ENCODE assay signal across 8 cellular contexts in the genomic region with DNA sequence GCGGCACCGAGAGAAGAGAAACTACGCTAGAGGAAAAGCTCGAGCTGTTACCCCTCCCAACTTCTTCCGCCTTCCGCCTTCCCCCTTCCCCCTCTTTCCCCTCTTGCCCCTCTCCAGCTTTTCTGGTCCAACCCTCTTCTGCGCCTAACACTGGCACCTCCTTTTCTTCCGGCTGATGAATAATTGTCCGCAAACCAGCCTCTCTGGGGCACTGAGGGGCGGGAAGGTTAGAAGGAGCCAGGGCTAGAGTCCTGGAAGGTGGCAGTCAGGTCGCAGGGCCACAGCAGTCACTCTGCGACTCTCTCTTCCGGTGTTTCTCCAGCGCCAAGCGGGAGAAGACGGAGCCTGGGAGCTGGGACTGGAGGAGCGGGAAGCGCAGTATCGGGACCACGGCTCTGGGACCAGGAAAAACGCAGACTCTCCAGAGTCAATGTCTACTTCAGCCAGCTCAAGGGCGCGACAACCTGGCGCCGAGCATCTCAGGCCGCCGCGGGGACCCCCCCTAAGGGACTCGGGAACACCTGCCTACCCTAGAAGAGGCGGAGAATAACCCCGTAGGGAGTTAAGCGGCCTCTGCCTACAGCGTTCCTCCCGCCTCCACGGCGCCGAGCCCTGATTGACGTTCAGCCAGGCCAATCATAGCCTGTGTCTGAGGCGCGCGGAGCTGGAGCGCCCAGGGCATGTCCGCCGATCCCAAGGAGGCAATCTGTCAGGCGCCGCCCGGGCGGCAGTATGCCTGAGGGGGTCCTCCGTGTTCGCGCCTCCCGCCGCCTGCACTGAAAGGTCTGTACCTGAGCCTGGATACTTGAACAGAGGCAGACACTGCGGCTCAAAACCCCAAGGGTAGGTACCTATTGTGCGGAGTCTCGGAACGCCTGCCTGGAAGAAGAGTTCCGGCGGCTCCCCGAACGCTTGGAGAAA. TPM values are rescaled to one million over a fixed set of nuclear protein-coding genes. Genes with fewer than 3 reads are reported as not detected.
DNase-seq lines count a peak whose midpoint lies in the region; ATAC-seq and TF ChIP-seq lines count a peak whose summit lies in the region.

No MANE protein-coding gene starts in this region.

- TF ChIP-seq CTCF in chondrocyte (IDR thresholded peaks at IDR 0.05), result peak; percentile 60

- H3K27ac Mint-ChIP-seq in chondrocyte (ENCODE audit: unreplicated experiment), result peak overlapping the region; percentile 96

- DNase-seq in AML-193 (lab: John Stamatoyannopoulos, UW) (peak; percentile 38 to 53), NCI-H446 treated with DMSO at 0.1 percent for 48 hours (lab: John Stamatoyannopoulos, UW) (peak; percentile 79), chondrocyte (ENCODE audit: low spot score) (peak; percentile 97), kidney tubule cell (ENCODE audit: low spot score) (peak; percentile 94)
- peak; percentile 90 for DNase-seq in activated CD4-positive, alpha-beta T cell treated with anti-CD3 and anti-CD28 coated beads for 1 hour
- peak; percentile 84 to 96 for DNase-seq in stimulated activated CD4-positive, alpha-beta T cell treated with anti-CD3 and anti-CD28 coated beads, Interleukin-1b, Interleukin-23, amount 100 ng/mL, for 1 hour (ENCODE audit: low read depth in 2 of 2)

- peaks cover 4% of the 10 kb centered on the region for H3K27me3 Mint-ChIP-seq in chondrocyte (ENCODE audit: low read depth)

- H3K4me3 Mint-ChIP-seq in chondrocyte (ENCODE audit: unreplicated experiment), result peak overlapping the region; percentile 99

- no peaks in the 10 kb centered on the region for H3K9me3 Mint-ChIP-seq in chondrocyte (ENCODE audit: low read depth)

- peak; percentile 82 for TF ChIP-seq POLR2A in GM19099 (IDR thresholded peaks at IDR 0.05; ENCODE audit: extremely low read depth, insufficient read length, low read depth)

- peak; percentile 92 for ATAC-seq in HG03378 (IDR thresholded peaks at IDR 0.05; ENCODE audit: unreplicated experiment)

- no peaks in the 10 kb centered on the region for H3K36me3 Mint-ChIP-seq in chondrocyte (ENCODE audit: low read depth)

- peaks cover 27% of the 10 kb centered on the region for H3K4me1 Mint-ChIP-seq in chondrocyte (ENCODE audit: low read depth)

RNA-seq across cellular contexts. Expression of a gene that starts 40.4 kb away (rescaled TPM):
- 0.90 to 1.2 TPM (median 1.2 TPM) in 3 replicates for total RNA-seq in chondrocyte

RNA-seq across cellular contexts. Expression of a gene that starts 40.8 kb away (rescaled TPM):
- total RNA-seq in chondrocyte, result 14.5 to 29.7 TPM (median 26.7 TPM) in 3 replicates

RNA-seq across cellular contexts. Expression of a gene that starts 46.5 kb away (rescaled TPM):
- total RNA-seq in chondrocyte, result not detected in 3 replicates

RNA-seq across cellular contexts. Expression of a gene that starts 50.5 kb away (rescaled TPM):
- total RNA-seq in chondrocyte, result 14.6 to 17.4 TPM (median 16.2 TPM) in 3 replicates

RNA-seq across cellular contexts. Expression of a gene that starts 55.8 kb away (rescaled TPM):
- total RNA-seq in chondrocyte, result 16.3 to 28.0 TPM (median 20.3 TPM) in 3 replicates

Comparison
In these comparisons a context has a peak if more than half of its experiments do, and no peak if none do; other contexts are left out.
1. Peak in every context shown above with its lines: DNase-seq and ATAC-seq.
2. DNase-seq: peak in every context shown above with its lines; median percentile 97 in chondrocyte; 94 in kidney tubule cell; 90 in activated CD4-positive, alpha-beta T cell treated with anti-CD3 and anti-CD28 coated beads for 1 hour; 90 in stimulated activated CD4-positive, alpha-beta T cell treated with anti-CD3 and anti-CD28 coated beads, Interleukin-1b, Interleukin-23, amount 100 ng/mL, for 1 hour; 79 in NCI-H446 treated with DMSO at 0.1 percent for 48 hours; 46 in AML-193.